ENCODE assay signal across 1 cellular context in the genomic region with DNA sequence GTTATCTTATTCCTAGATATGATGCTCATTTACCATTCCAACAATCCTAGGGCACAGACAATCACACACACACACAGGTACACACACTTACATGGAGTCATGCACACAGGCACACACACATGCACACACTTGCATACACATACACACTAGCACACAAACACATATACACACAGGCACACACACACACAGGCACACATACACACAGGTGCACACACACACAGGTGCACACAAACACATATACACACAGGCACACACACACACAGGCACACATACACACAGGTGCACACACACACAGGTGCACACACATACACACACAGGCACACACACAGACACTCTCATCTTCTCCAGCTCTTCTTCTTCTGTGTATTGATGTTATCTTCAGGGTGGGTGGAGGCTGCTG. TPM values are rescaled to one million over a fixed set of nuclear protein-coding genes. Genes with fewer than 3 reads are reported as not detected.
"Had no signal": no experiment of that assay in that cellular context is flagged by ENCODE, and none has a peak within 500 bp of the region (broad histone marks: within the 10 kb centered on the region; RNA-seq: fewer than 3 reads in every experiment).

No MANE protein-coding gene starts in this region.

RNA-seq across cellular contexts. Expression of gene AKR1C1, which starts 38.7 kb away (rescaled TPM):
- polyA plus RNA-seq: IgD-negative memory B cell had no signal
